14 cellular contexts compared by ENCODE assay signal in genomic region chr2:158486970-158487325, GRCh38. TPM values are rescaled to one million over a fixed set of nuclear protein-coding genes. Genes with fewer than 3 reads are reported as not detected.
DNase-seq lines count a peak whose midpoint lies in the region; ATAC-seq and TF ChIP-seq lines count a peak whose summit lies in the region.
"Had no signal": no experiment of that assay in that cellular context is flagged by ENCODE, and none has a peak within 500 bp of the region (broad histone marks: within the 10 kb centered on the region; RNA-seq: fewer than 3 reads in every experiment).

No MANE protein-coding gene starts in this region.

- ATAC-seq in IMR-90 (ENCODE audit: low read depth) (peak; percentile 67), GM21367 (IDR thresholded peaks at IDR 0.05; ENCODE audit: unreplicated experiment) (no peak), HG03097 (IDR thresholded peaks at IDR 0.05; ENCODE audit: low FRiP score, unreplicated experiment) (no peak)

- H3K36me3 ChIP-seq in IMR-90 (ENCODE audit: control insufficient read depth, insufficient read depth, low read length) = no peaks in the 10 kb centered on the region
- no peaks in the 10 kb centered on the region for H3K36me3 ChIP-seq in tibial artery
- H3K36me3 ChIP-seq: BE2C had no signal

- H2BK5ac ChIP-seq in IMR-90 (ENCODE audit: low read depth, low read length, poor library complexity, severe bottlenecking) = peak overlapping the region; percentile 75

- peak overlapping the region; percentile 10; the same call in 1 of the 3 replicates for H2BK15ac ChIP-seq in IMR-90 (ENCODE audit: low read depth, low read length)

- peaks cover 27 to 55% of the 10 kb centered on the region in 2 experiments for H3K79me1 ChIP-seq in IMR-90 (ENCODE audit: low read depth in 1 of 2, low read length in 2 of 2)

- dilution Hi-C loops in IMR-90 (cut with HindIII; ENCODE audit: low sequenced_read_pairs, unreplicated experiment) = no loop called here

- no peak overlapping the region; a peak in 1 of 4 replicates for H4K8ac ChIP-seq in IMR-90 (ENCODE audit: low read depth in 2 of 2, low read length in 2 of 2)

- H4K91ac ChIP-seq in IMR-90 (ENCODE audit: insufficient read depth, low read depth, low read length) = no peak overlapping the region

- peaks cover 0 to 2% (median 1%) of the 10 kb centered on the region in 3 donors for H3K27me3 Mint-ChIP-seq in immature natural killer cell (ENCODE audit: low read depth in 3 of 3)
- H3K27me3 Mint-ChIP-seq: activated naive CD4-positive, alpha-beta T cell treated with anti-CD3 and anti-CD28 coated beads, Interleukin-2, amount 50 U/mL, for 24 hours; progenitor cell of endocrine pancreas had no signal

- peak overlapping the region; percentile 88; the same call in 1 of the 2 replicates for H3K27ac ChIP-seq in IMR-90 (ENCODE audit: insufficient read depth, low read length)
- no peak overlapping the region for H3K27ac ChIP-seq in tibial artery

- H3K4me3 ChIP-seq in IMR-90 (ENCODE audit: insufficient read depth, low read depth, low read length) = no peak overlapping the region; the same call in 1 of the 2 replicates
- H3K4me3 ChIP-seq in tibial artery = no peak overlapping the region

- H3K56ac ChIP-seq in IMR-90 (ENCODE audit: extremely low read depth, insufficient read depth, low read length) = no peak overlapping the region

- TF ChIP-seq RAD21 in IMR-90 (IDR thresholded peaks at IDR 0.05; ENCODE audit: low read length) = no peak

- TF ChIP-seq POLR2A in IMR-90 (IDR thresholded peaks at IDR 0.05; ENCODE audit: low read depth, low read length) = no peak

- 10% methylated on average over 3 of the region's 5 CpGs; no CpG with 5 or more reads in 1 of the 2 experiments for WGBS in IMR-90 (ENCODE audit: extremely low coverage in 2 of 2, insufficient read length in 1 of 2), 2 experiments

- H3K14ac ChIP-seq in IMR-90 (replicated peaks; ENCODE audit: low read depth, low read length) = no peak overlapping the region

- H4K20me1 ChIP-seq in IMR-90 (ENCODE audit: insufficient read depth, low read length) = peaks cover 10% of the 10 kb centered on the region; the same call in 1 of the 2 replicates

- H3K9me1 ChIP-seq in IMR-90 (ENCODE audit: insufficient read depth, low read length) = peaks cover 10% of the 10 kb centered on the region; the same call in 1 of the 2 replicates

- peaks cover 9% of the 10 kb centered on the region for H3K4me1 ChIP-seq in IMR-90 (ENCODE audit: control insufficient read depth, insufficient read depth, low read length)
- H3K4me1 ChIP-seq in tibial artery = peaks cover 0 to 22% (median 16%) of the 10 kb centered on the region in 4 donors
- H3K4me1 ChIP-seq: BE2C had no signal

- BruUV-seq in IMR-90 (replicated peaks; lab: Mats Ljungman, UMichigan) = no TSS peak

- no peaks in the 10 kb centered on the region for H3K36me3 Mint-ChIP-seq in immature natural killer cell

- H2BK120ac ChIP-seq in IMR-90 (ENCODE audit: low read depth, low read length) = peak overlapping the region; percentile 20; the same call in 1 of the 2 replicates

- TF ChIP-seq CTCF in IMR-90 (conservative IDR thresholded peaks at IDR 0.05; ENCODE audit: low read depth, low read length) = no peak
- no peak for TF ChIP-seq CTCF in tibial artery (IDR thresholded peaks at IDR 0.05)

- no peak overlapping the region for H2AFZ ChIP-seq in IMR-90 (replicated peaks; ENCODE audit: low read length, poor library complexity)

- no peaks in the 10 kb centered on the region for H3K9me3 Mint-ChIP-seq in immature natural killer cell
- H3K9me3 Mint-ChIP-seq: activated naive CD4-positive, alpha-beta T cell treated with anti-CD3 and anti-CD28 coated beads, Interleukin-2, amount 50 U/mL, for 24 hours had no signal

- intact Hi-C loops in IMR-90 (cut with micrococcal nuclease) = loop anchor here (5.0 kb wide), 1 partner anchor 100 kb away; no protein-coding TSS in a partner anchor
- intact Hi-C loops in tibial artery (cut with DNase I; ENCODE audit: low total_unique reads) = no loop called here

- H3K9ac ChIP-seq in IMR-90 (ENCODE audit: low read depth, low read length) = peak overlapping the region; percentile 61; the same call in 1 of the 2 replicates

- H3K4me3 Mint-ChIP-seq in immature natural killer cell = no peak overlapping the region
- H3K4me3 Mint-ChIP-seq: activated naive CD4-positive, alpha-beta T cell treated with anti-CD3 and anti-CD28 coated beads, Interleukin-2, amount 50 U/mL, for 24 hours had no signal

- no peaks in the 10 kb centered on the region for H3K4me1 Mint-ChIP-seq in immature natural killer cell

- no peaks in the 10 kb centered on the region for H3K27me3 ChIP-seq in IMR-90 (ENCODE audit: control insufficient read depth, insufficient read depth, low read length)
- no peaks in the 10 kb centered on the region for H3K27me3 ChIP-seq in tibial artery
- H3K27me3 ChIP-seq: BE2C had no signal

- in situ Hi-C loops in IMR-90 (cut with MboI; ENCODE audit: low sequenced_read_pairs) = no loop called here

- no peak overlapping the region for H4K5ac ChIP-seq in IMR-90 (ENCODE audit: low read depth, low read length)

- POLR2A ChIA-PET in IMR-90 (lab: Charles Lee; ENCODE audit: unreplicated experiment) = no interaction called here

- H3K4me2 ChIP-seq in IMR-90 (ENCODE audit: low read depth, low read length) = peak overlapping the region; percentile 62

- no peak overlapping the region for H3K27ac Mint-ChIP-seq in immature natural killer cell
- H3K27ac Mint-ChIP-seq: activated naive CD4-positive, alpha-beta T cell treated with anti-CD3 and anti-CD28 coated beads, Interleukin-2, amount 50 U/mL, for 24 hours; progenitor cell of endocrine pancreas had no signal

- no peak overlapping the region; the same call in 1 of the 2 replicates for H2BK20ac ChIP-seq in IMR-90 (ENCODE audit: low read depth, low read length)

- CTCF ChIA-PET in IMR-90 (lab: Yijun Ruan, JAX) = no interaction called here

- H3K4ac ChIP-seq in IMR-90 (ENCODE audit: low read depth, low read length) = 0 out of 2 replicates have a peak overlapping the region, but pooled peaks have one; percentile 45

- H3K18ac ChIP-seq in IMR-90 (ENCODE audit: low read depth, low read length) = no peak overlapping the region

- H3K9me3 ChIP-seq in IMR-90 (ENCODE audit: control insufficient read depth, insufficient read depth, low read length) = no peaks in the 10 kb centered on the region
- H3K9me3 ChIP-seq in tibial artery = no peaks in the 10 kb centered on the region
- H3K9me3 ChIP-seq: BE2C had no signal

- no peak overlapping the region for H2AK9ac ChIP-seq in IMR-90 (replicated peaks; ENCODE audit: low read depth, low read length, poor library complexity)

- H3K23ac ChIP-seq in IMR-90 (ENCODE audit: low read depth, low read length) = no peak overlapping the region; the same call in 1 of the 2 replicates

- DNase-seq in EH (ENCODE audit: low read depth) = peak; percentile 49
- DNase-seq in IMR-90 = peak; percentile 60
- DNase-seq in astrocyte of the hippocampus (ENCODE audit: low read depth, low spot score) = peak; percentile 45
- DNase-seq in kidney glomerular epithelial cell (lab: John Stamatoyannopoulos, UW) = peak; percentile 23
- no peak for DNase-seq in immature natural killer cell
- DNase-seq in tibial artery = no peak
- DNase-seq: BE2C, midbrain, NCI-H146, NCI-H526 had no signal

- H2AK5ac ChIP-seq in IMR-90 (ENCODE audit: low read depth, low read length) = no peak overlapping the region

TF ChIP-seq in IMR-90, 13 proteins besides CTCF, POLR2A, EP300 and RAD21:
- TF ChIP-seq CHD1 (IDR thresholded peaks at IDR 0.05; ENCODE audit: low read depth, low read length) (no peak), BHLHE40 (IDR thresholded peaks at IDR 0.05; ENCODE audit: low read depth, low read length) (no peak), SMC3 (IDR thresholded peaks at IDR 0.05; ENCODE audit: low read depth, low read length) (no peak), CEBPB (IDR thresholded peaks at IDR 0.05; ENCODE audit: low read depth, low read length) (no peak), FOS (IDR thresholded peaks at IDR 0.05; ENCODE audit: low read depth, low read length) (no peak), USF2 (IDR thresholded peaks at IDR 0.05; ENCODE audit: low read depth, low read length) (no peak), RCOR1 (IDR thresholded peaks at IDR 0.05; ENCODE audit: insufficient replicate concordance, low read length) (no peak)

RNA-seq across cellular contexts. Expression of gene PKP4, which starts 30.2 kb away (rescaled TPM):
- total RNA-seq in IMR-90 (2012; rRNA removed) = 37.5 and 37.8 TPM in 2 replicates
- polyA plus RNA-seq in IMR-90 (2012; rRNA removed) (18.6 and 20.1 TPM in 2 replicates), immature natural killer cell (1 to 10 TPM in 1 of 3 donors, under 1 TPM in 2; 0.13 to 1.7 (median 0.47) TPM)
- 7.9 and 9.2 TPM in 2 replicates for polyA plus RNA-seq in IMR-90 (2012; cell fraction: cytosol; rRNA removed)
- 33.8 and 61.9 TPM in 2 replicates for polyA plus RNA-seq in IMR-90 (2012; cell fraction: nucleus; rRNA removed; ENCODE audit: low replicate concordance)

RNA-seq across cellular contexts. Expression of gene CCDC148, which starts 30.4 kb away (rescaled TPM):
- total RNA-seq in IMR-90 (2012; rRNA removed) = 0.18 and 0.56 TPM in 2 replicates
- 0.17 and 0.31 TPM in 2 replicates for polyA plus RNA-seq in IMR-90 (2012; rRNA removed)
- polyA plus RNA-seq in IMR-90 (2012; cell fraction: cytosol; rRNA removed) = 0.04 TPM in 1 of 2 replicates, not detected in the other
- polyA plus RNA-seq in IMR-90 (2012; cell fraction: nucleus; rRNA removed; ENCODE audit: low replicate concordance) = 0.08 and 0.62 TPM in 2 replicates
- not detected for polyA plus RNA-seq in immature natural killer cell

Comparison
In these comparisons a context has a peak if more than half of its experiments do, and no peak if none do; other contexts are left out.
1. DNase-seq: peak in EH (single experiment), IMR-90 (single experiment), astrocyte of the hippocampus (single experiment) and kidney glomerular epithelial cell (single experiment); none in immature natural killer cell (0 of 3) and tibial artery (0 of 2).